In genomic region chr12:6340745-6341438, GRCh38 we compare ENCODE assay signal across 1 cellular context.
TF ChIP-seq lines count a peak whose summit lies in the region.

No MANE protein-coding gene starts in this region.

TF ChIP-seq in K562, 482 proteins besides CTCF, POLR2A, EP300 and RAD21:
- TF ChIP-seq ZNF277 (CRISPR knock-in tag; IDR thresholded peaks at IDR 0.05; ENCODE audit: borderline replicate concordance) (no peak), HLTF (IDR thresholded peaks at IDR 0.05) (0 out of 2 replicates have a peak, but pooled peaks have one; percentile 32), TAF15 (IDR thresholded peaks at IDR 0.05; ENCODE audit: low read depth, low read length) (no peak), HMGN3 (IDR thresholded peaks at IDR 0.05; ENCODE audit: borderline replicate concordance, extremely low read depth, insufficient read length, low read depth, low read length) (no peak), SMARCA4 (IDR thresholded peaks at IDR 0.05) (no peak), DACH1 (IDR thresholded peaks at IDR 0.05; ENCODE audit: partially characterized antibody) (peak; percentile 49), CREB1 (IDR thresholded peaks at IDR 0.05) (no peak), CREB1 (CRISPR knock-in tag; IDR thresholded peaks at IDR 0.05) (no peak), KDM5B (IDR thresholded peaks at IDR 0.05; ENCODE audit: insufficient replicate concordance, low read depth, low read length) (peak; percentile 18), BDP1 (IDR thresholded peaks at IDR 0.05; ENCODE audit: insufficient read depth, insufficient read length) (no peak), FOSL1 (tag; conservative IDR thresholded peaks at IDR 0.05) (no peak), ZNF766 (CRISPR knock-in tag; conservative IDR thresholded peaks at IDR 0.05) (peak; percentile 51; the same call in 1 of the 2 replicates), ZNF780A (CRISPR knock-in tag; IDR thresholded peaks at IDR 0.05) (no peak), FIP1L1 (IDR thresholded peaks at IDR 0.05; ENCODE audit: low read depth, low read length, poor library complexity, severe bottlenecking) (no peak), SMAD3 (CRISPR knock-in tag; conservative IDR thresholded peaks at IDR 0.05) (no peak), TRIM24 (IDR thresholded peaks at IDR 0.05) (no peak), ZFP30 (CRISPR knock-in tag; IDR thresholded peaks at IDR 0.05; ENCODE audit: borderline replicate concordance) (no peak), HDAC1 (IDR thresholded peaks at IDR 0.05) (peak in 1 of 2 experiments; percentile 17; a peak in 1 of 4 replicates), KAT8 (IDR thresholded peaks at IDR 0.05; ENCODE audit: low read depth) (no peak), DPF2 (IDR thresholded peaks at IDR 0.05) (peak; percentile 45; the same call in 1 of the 2 replicates), ZBTB7A (IDR thresholded peaks at IDR 0.05; ENCODE audit: borderline replicate concordance, control insufficient read depth, low read depth, low read length) (0 out of 2 replicates have a peak, but pooled peaks have one; percentile 13), MTA2 (IDR thresholded peaks at IDR 0.05; ENCODE audit: low read depth) (no peak), TCF7L2 (IDR thresholded peaks at IDR 0.05; ENCODE audit: low read depth, low read length) (no peak), ETV1 (tag; conservative IDR thresholded peaks at IDR 0.05; ENCODE audit: low read depth) (no peak), TAF1 (IDR thresholded peaks at IDR 0.05; ENCODE audit: control insufficient read depth, extremely low read depth, insufficient read depth, low read length, severe bottlenecking) (peak; percentile 20), ARID4B (CRISPR knock-in tag; IDR thresholded peaks at IDR 0.05) (peak; percentile 41; the same call in 1 of the 2 replicates), TARDBP (IDR thresholded peaks at IDR 0.05) (no peak), NFXL1 (CRISPR knock-in tag; IDR thresholded peaks at IDR 0.05) (no peak), RBBP5 (IDR thresholded peaks at IDR 0.05; ENCODE audit: borderline replicate concordance, insufficient read depth, low read length, poor library complexity, severe bottlenecking) (peak; percentile 46), SUPT5H (IDR thresholded peaks at IDR 0.05) (no peak), TAF7 (tag; IDR thresholded peaks at IDR 0.05) (no peak), SRSF1 (IDR thresholded peaks at IDR 0.05; ENCODE audit: low read depth, low read length) (no peak)
- TF ChIP-seq, protein P1, sequence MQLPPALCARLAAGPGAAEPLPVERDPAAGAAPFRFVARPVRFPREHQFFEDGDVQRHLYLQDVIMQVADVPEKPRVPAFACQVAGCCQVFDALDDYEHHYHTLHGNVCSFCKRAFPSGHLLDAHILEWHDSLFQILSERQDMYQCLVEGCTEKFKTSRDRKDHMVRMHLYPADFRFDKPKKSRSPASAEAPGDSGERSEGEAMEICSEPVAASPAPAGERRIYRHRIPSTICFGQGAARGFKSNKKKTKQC (CRISPR knock-in tag; IDR thresholded peaks at IDR 0.05), result 0 out of 2 replicates have a peak, but pooled peaks have one; percentile 18
